1 cellular context compared by ENCODE assay signal in the genomic region with DNA sequence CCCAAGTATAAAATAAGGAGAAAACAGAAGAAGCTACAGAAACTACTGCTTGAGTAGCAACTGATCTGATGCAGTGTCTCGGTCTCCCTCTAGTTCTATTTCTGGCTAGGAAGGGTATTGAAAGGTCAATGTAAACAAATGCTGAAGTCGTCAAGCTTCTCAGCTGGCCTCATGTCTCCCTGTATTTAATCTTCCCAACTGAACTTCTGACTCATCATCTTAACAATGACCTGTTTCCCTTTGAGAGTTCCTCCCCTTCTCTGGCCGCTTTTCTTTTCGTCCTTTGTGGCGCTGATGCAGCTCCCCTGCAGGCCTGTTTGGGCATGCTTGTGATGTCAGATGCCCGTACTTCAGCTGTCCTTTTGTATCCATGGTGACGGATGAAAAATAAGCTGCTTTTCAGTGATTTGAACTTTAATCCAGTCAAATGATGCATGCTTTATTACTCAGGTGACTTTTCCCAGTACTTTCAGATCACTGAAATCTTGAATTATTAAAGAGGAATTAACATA.
A peak's percentile ranks its signal among the peaks of the same experiment; 100 is the strongest.
TF ChIP-seq lines count a peak whose summit lies in the region.

No MANE protein-coding gene starts in this region.

TF ChIP-seq in K562, 482 proteins besides CTCF, POLR2A, EP300 and RAD21 (continued from another document and continues in another):
- no peak for TF ChIP-seq ZFP91 (CRISPR knock-in tag; IDR thresholded peaks at IDR 0.05)
- TF ChIP-seq PHTF2 (CRISPR knock-in tag; IDR thresholded peaks at IDR 0.05) = no peak
- TF ChIP-seq ETV6 (IDR thresholded peaks at IDR 0.05; ENCODE audit: borderline replicate concordance in 1 of 2, low read depth in 2 of 2, low read length in 1 of 2) = no peak; a peak in 2 of 4 replicates
- no peak for TF ChIP-seq ETV6 (CRISPR knock-in tag; IDR thresholded peaks at IDR 0.05; ENCODE audit: borderline replicate concordance)
- no peak for TF ChIP-seq PRMT5 (CRISPR knock-in tag; IDR thresholded peaks at IDR 0.05)
- TF ChIP-seq ARID3B (CRISPR knock-in tag; IDR thresholded peaks at IDR 0.05; ENCODE audit: borderline replicate concordance) = no peak
- no peak for TF ChIP-seq ZBTB8A (IDR thresholded peaks at IDR 0.05; ENCODE audit: partially characterized antibody)
- TF ChIP-seq BMI1 (IDR thresholded peaks at IDR 0.05; ENCODE audit: low read length) = no peak
- TF ChIP-seq MEF2D (tag; conservative IDR thresholded peaks at IDR 0.05; ENCODE audit: low read depth) = peak; percentile 97
- TF ChIP-seq HMG20A (CRISPR knock-in tag; conservative IDR thresholded peaks at IDR 0.05) = no peak
- peak; percentile 76 to 84 for TF ChIP-seq KDM1A (IDR thresholded peaks at IDR 0.05)
- TF ChIP-seq HDAC8 (tag; IDR thresholded peaks at IDR 0.05) = no peak
- no peak for TF ChIP-seq ZNF512 (tag; IDR thresholded peaks at IDR 0.05)
- TF ChIP-seq XRCC4 (IDR thresholded peaks at IDR 0.05; ENCODE audit: extremely low read depth, insufficient read depth, insufficient read length) = no peak
- no peak for TF ChIP-seq TFE3 (CRISPR knock-in tag; IDR thresholded peaks at IDR 0.05)
- no peak for TF ChIP-seq NFRKB (IDR thresholded peaks at IDR 0.05; ENCODE audit: low read depth)
- TF ChIP-seq, protein P1, sequence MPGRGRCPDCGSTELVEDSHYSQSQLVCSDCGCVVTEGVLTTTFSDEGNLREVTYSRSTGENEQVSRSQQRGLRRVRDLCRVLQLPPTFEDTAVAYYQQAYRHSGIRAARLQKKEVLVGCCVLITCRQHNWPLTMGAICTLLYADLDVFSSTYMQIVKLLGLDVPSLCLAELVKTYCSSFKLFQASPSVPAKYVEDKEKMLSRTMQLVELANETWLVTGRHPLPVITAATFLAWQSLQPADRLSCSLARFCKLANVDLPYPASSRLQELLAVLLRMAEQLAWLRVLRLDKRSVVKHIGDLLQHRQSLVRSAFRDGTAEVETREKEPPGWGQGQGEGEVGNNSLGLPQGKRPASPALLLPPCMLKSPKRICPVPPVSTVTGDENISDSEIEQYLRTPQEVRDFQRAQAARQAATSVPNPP (IDR thresholded peaks at IDR 0.05; ENCODE audit: borderline replicate concordance, insufficient read depth, insufficient read length) = no peak
- TF ChIP-seq LCOR (CRISPR knock-in tag; IDR thresholded peaks at IDR 0.05) = peak; percentile 74; the same call in 1 of the 2 replicates
- TF ChIP-seq NCOA1 (IDR thresholded peaks at IDR 0.05; ENCODE audit: low read depth) = peak; percentile 92
- no peak for TF ChIP-seq U2AF1 (optimal IDR thresholded peaks at IDR 0.05; ENCODE audit: low read depth, low read length)
- no peak for TF ChIP-seq ZNF778 (CRISPR knock-in tag; IDR thresholded peaks at IDR 0.05)
- TF ChIP-seq SETDB1 (IDR thresholded peaks at IDR 0.05; ENCODE audit: low read length) = no peak
- no peak for TF ChIP-seq ZNF232 (CRISPR knock-in tag; IDR thresholded peaks at IDR 0.05)
- TF ChIP-seq ZNF785 (CRISPR knock-in tag; IDR thresholded peaks at IDR 0.05) = no peak
- TF ChIP-seq CREBBP (IDR thresholded peaks at IDR 0.05; ENCODE audit: low read depth, low read length) = no peak
- TF ChIP-seq SMAD3 (CRISPR knock-in tag; conservative IDR thresholded peaks at IDR 0.05) = no peak
- TF ChIP-seq RFX7 (CRISPR knock-in tag; IDR thresholded peaks at IDR 0.05) = no peak
- no peak for TF ChIP-seq CEBPG (CRISPR knock-in tag; IDR thresholded peaks at IDR 0.05)
- TF ChIP-seq CEBPG (tag; conservative IDR thresholded peaks at IDR 0.05 in 1 of 2, IDR thresholded peaks at IDR 0.05 in 1 of 2) = no peak
- peak; percentile 85; the same call in 1 of the 2 replicates for TF ChIP-seq ARID3A (IDR thresholded peaks at IDR 0.05; ENCODE audit: borderline replicate concordance, low read depth, low read length)
- TF ChIP-seq RHOXF2B (CRISPR knock-in tag; conservative IDR thresholded peaks at IDR 0.05) = no peak
- peak; percentile 86 for TF ChIP-seq MAFK (IDR thresholded peaks at IDR 0.05; ENCODE audit: low read length)
- 0 out of 2 replicates have a peak, but pooled peaks have one; percentile 47 for TF ChIP-seq JUNB (CRISPR knock-in tag; conservative IDR thresholded peaks at IDR 0.05)
- TF ChIP-seq HNRNPLL (IDR thresholded peaks at IDR 0.05; ENCODE audit: low read depth, low read length, poor library complexity, severe bottlenecking) = no peak
- TF ChIP-seq, protein P2, sequence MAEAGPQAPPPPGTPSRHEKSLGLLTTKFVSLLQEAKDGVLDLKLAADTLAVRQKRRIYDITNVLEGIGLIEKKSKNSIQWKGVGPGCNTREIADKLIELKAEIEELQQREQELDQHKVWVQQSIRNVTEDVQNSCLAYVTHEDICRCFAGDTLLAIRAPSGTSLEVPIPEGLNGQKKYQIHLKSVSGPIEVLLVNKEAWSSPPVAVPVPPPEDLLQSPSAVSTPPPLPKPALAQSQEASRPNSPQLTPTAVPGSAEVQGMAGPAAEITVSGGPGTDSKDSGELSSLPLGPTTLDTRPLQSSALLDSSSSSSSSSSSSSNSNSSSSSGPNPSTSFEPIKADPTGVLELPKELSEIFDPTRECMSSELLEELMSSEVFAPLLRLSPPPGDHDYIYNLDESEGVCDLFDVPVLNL (CRISPR knock-in tag; IDR thresholded peaks at IDR 0.05; ENCODE audit: low read depth) = no peak
- TF ChIP-seq SRSF3 (IDR thresholded peaks at IDR 0.05; ENCODE audit: insufficient read depth, low read length) = no peak
- TF ChIP-seq TOE1 (IDR thresholded peaks at IDR 0.05; ENCODE audit: borderline replicate concordance) = peak; percentile 65; the same call in 1 of the 2 replicates
- TF ChIP-seq TOE1 (CRISPR knock-in tag; IDR thresholded peaks at IDR 0.05; ENCODE audit: borderline replicate concordance, low read depth) = no peak
- TF ChIP-seq ARNT (IDR thresholded peaks at IDR 0.05) = peak; percentile 64 to 84
- TF ChIP-seq ZNF146 (CRISPR knock-in tag; IDR thresholded peaks at IDR 0.05; ENCODE audit: unreplicated experiment) = no peak
- TF ChIP-seq SMARCA5 (IDR thresholded peaks at IDR 0.05) = no peak
- no peak for TF ChIP-seq ATF1 (CRISPR knock-in tag; IDR thresholded peaks at IDR 0.05)
- peak; percentile 93 for TF ChIP-seq ATF1 (tag; IDR thresholded peaks at IDR 0.05)
- TF ChIP-seq SMARCA4 (IDR thresholded peaks at IDR 0.05) = peak; percentile 87
- no peak for TF ChIP-seq SP1 (CRISPR knock-in tag; IDR thresholded peaks at IDR 0.05)
- TF ChIP-seq ZKSCAN8 (CRISPR knock-in tag; IDR thresholded peaks at IDR 0.05) = no peak
